In genomic region chr1:26044971-26045711, GRCh38 we compare ENCODE assay signal across 17 cellular contexts. TPM values are rescaled to one million over a fixed set of nuclear protein-coding genes. Genes with fewer than 3 reads are reported as not detected.
DNase-seq lines count a peak whose midpoint lies in the region; ATAC-seq, FAIRE-seq and TF ChIP-seq lines count a peak whose summit lies in the region.
"Had no signal": no experiment of that assay in that cellular context is flagged by ENCODE, and none has a peak within 500 bp of the region (broad histone marks: within the 10 kb centered on the region; RNA-seq: fewer than 3 reads in every experiment).

No MANE protein-coding gene starts in this region.

- H3K4me1 ChIP-seq in H1 (replicated peaks in 1 of 4; ENCODE audit: control insufficient read depth in 3 of 4, insufficient read depth in 4 of 4, low read length in 3 of 4): peaks cover 0 to 8% (median 5%) of the 10 kb centered on the region in 4 experiments; a peak in 3 of 7 replicates
- H3K4me1 ChIP-seq in HepG2 (ENCODE audit: insufficient read depth, low read length): no peaks in the 10 kb centered on the region
- peaks cover 14 to 18% (median 17%) of the 10 kb centered on the region in 4 donors for H3K4me1 ChIP-seq in stomach

- no peak overlapping the region for H3K56ac ChIP-seq in H1 (replicated peaks; ENCODE audit: insufficient read length, low read depth, low read length)

- no peak overlapping the region for H3K14ac ChIP-seq in H1 (ENCODE audit: insufficient read length)

- FAIRE-seq in H1 (lab: Jason Lieb, UNC) (no peak), HepG2 (lab: Jason Lieb, UNC) (no peak)
- FAIRE-seq: GM18507 had no signal

- no peaks in the 10 kb centered on the region for H3K9me3 Mint-ChIP-seq in activated naive CD4-positive, alpha-beta T cell treated with anti-CD3 and anti-CD28 coated beads for 36 hours
- H3K9me3 Mint-ChIP-seq: natural killer cell had no signal

- H3K4me1 Mint-ChIP-seq in activated naive CD4-positive, alpha-beta T cell treated with anti-CD3 and anti-CD28 coated beads for 36 hours (ENCODE audit: low read depth): peaks cover 6% of the 10 kb centered on the region
- H3K4me1 Mint-ChIP-seq: natural killer cell had no signal

- no peak for DNase-seq in activated naive CD4-positive, alpha-beta T cell treated with anti-CD3 and anti-CD28 coated beads for 36 hours
- no peak for DNase-seq in activated naive CD4-positive, alpha-beta T cell treated with Interleukin-2 at 50 U/mL for 16 hours
- DNase-seq in H1 (ENCODE audit: low read depth in 1 of 2, low spot score in 2 of 2): peak in 1 of 2 experiments; percentile 72
- no peak for DNase-seq in HepG2 (ENCODE audit: low spot score)
- no peak for DNase-seq in stomach
- DNase-seq in ureter (ENCODE audit: low spot score): no peak
- no peak for DNase-seq in DMS 273 treated with DMSO at 0.1 percent for 48 hours (lab: John Stamatoyannopoulos, UW)
- DNase-seq: activated CD4-positive, alpha-beta T cell treated with anti-CD3 and anti-CD28 coated beads, Interleukin-2, amount 50 U/mL, for 1 hour; effector CD4-positive, alpha-beta T cell; natural killer cell; NCI-H526 treated with DMSO at 0.1 percent for 48 hours; spleen had no signal

- H2BK120ac ChIP-seq in H1 (replicated peaks; ENCODE audit: low read depth, low read length): no peak overlapping the region

- CTCF ChIA-PET in activated naive CD4-positive, alpha-beta T cell treated with anti-CD3 and anti-CD28 coated beads for 36 hours (lab: Charles Lee): interaction anchor here (1.0 to 1.5 kb wide), 4 partner anchors 9 to 58 kb away, joined by 3 to 5 read pairs (median 4); no protein-coding TSS in a partner anchor
- CTCF ChIA-PET in H1 (lab: Charles Lee; ENCODE audit: partially characterized antibody): interaction anchor here (0.6 to 5.6 kb wide), 8 partner anchors 10 to 149 kb away, joined by 3 to 44 read pairs (median 5); no protein-coding TSS in a partner anchor
- CTCF ChIA-PET in HepG2 (lab: Yijun Ruan, JAX; ENCODE audit: low intra/inter-chr PET ratio, low total read pairs): no interaction called here

- no peak overlapping the region for H3K23ac ChIP-seq in H1 (ENCODE audit: insufficient read length)

- no peak overlapping the region for H3K4ac ChIP-seq in H1 (replicated peaks; ENCODE audit: insufficient read length, low read depth, low read length)

- in situ Hi-C loops in HepG2 (cut with HindIII; ENCODE audit: extremely low pct_ligation_motif_present, low pct_unique_long_range_greater_than_20kb): no loop called here

- no peak overlapping the region for H4K8ac ChIP-seq in H1 (ENCODE audit: extremely low read depth, insufficient read depth, low read length)

- no peak overlapping the region for H3K4me3 Mint-ChIP-seq in activated naive CD4-positive, alpha-beta T cell treated with anti-CD3 and anti-CD28 coated beads for 36 hours
- H3K4me3 Mint-ChIP-seq: natural killer cell had no signal

- intact Hi-C loops in activated naive CD4-positive, alpha-beta T cell treated with anti-CD3 and anti-CD28 coated beads for 36 hours (cut with micrococcal nuclease): no loop called here
- intact Hi-C loops in HepG2 (cut with micrococcal nuclease; ENCODE audit: unreplicated experiment) (no loop called here), stomach (cut with DNase I; ENCODE audit: low total_unique reads) (no loop called here)

- peaks cover 10% of the 10 kb centered on the region; the same call in 1 of the 2 replicates for H3K23me2 ChIP-seq in H1 (ENCODE audit: low read depth, low read length)

- H3K36me3 ChIP-seq in H1 (ENCODE audit: control insufficient read depth in 2 of 4, insufficient read depth in 4 of 4, low read length in 3 of 4): no peaks in the 10 kb centered on the region; a peak in 1 of 8 replicates
- H3K36me3 ChIP-seq in HepG2 (replicated peaks in 1 of 2; ENCODE audit: control insufficient read depth in 1 of 2, insufficient read depth in 2 of 2, low read length in 2 of 2): no peaks in the 10 kb centered on the region
- H3K36me3 ChIP-seq in stomach: no peaks in the 10 kb centered on the region
- H3K36me3 ChIP-seq: spleen had no signal

- H2BK12ac ChIP-seq in H1 (ENCODE audit: low read depth, low read length): no peak overlapping the region; the same call in 1 of the 2 replicates

- no peak overlapping the region for H4K5ac ChIP-seq in H1 (ENCODE audit: insufficient read length, low read depth, low read length)

- H3K4me3 ChIP-seq in H1 (ENCODE audit: extremely low read depth in 1 of 4, insufficient read depth in 2 of 4, low read depth in 3 of 4, low read length in 4 of 4) (peak overlapping the region; percentile 4 to 67 (median 25); a peak in 7 of 8 replicates), HepG2 (replicated peaks in 1 of 3; ENCODE audit: insufficient read depth in 1 of 3, low read depth in 2 of 3, low read length in 3 of 3) (no peak overlapping the region; a peak in 1 of 6 replicates), stomach (peak overlapping the region in 3 of 4 donors; percentile 18 to 39 (median 34))

- H2AFZ ChIP-seq in H1 (ENCODE audit: low read length) (peak overlapping the region; percentile 36; the same call in 1 of the 2 replicates), HepG2 (ENCODE audit: low read length) (no peak overlapping the region)

- H3K9me3 ChIP-seq in H1 (ENCODE audit: insufficient read depth in 2 of 2, low read depth in 1 of 2, low read length in 1 of 2) (no peaks in the 10 kb centered on the region), HepG2 (ENCODE audit: low read length) (no peaks in the 10 kb centered on the region), stomach (no peaks in the 10 kb centered on the region)
- H3K9me3 ChIP-seq: spleen had no signal

- peaks cover 48% of the 10 kb centered on the region for H3K27me3 Mint-ChIP-seq in activated naive CD4-positive, alpha-beta T cell treated with anti-CD3 and anti-CD28 coated beads for 36 hours (ENCODE audit: low read depth)

- H2BK15ac ChIP-seq in H1 (ENCODE audit: low read length): peak overlapping the region; percentile 18; the same call in 1 of the 2 replicates

- peaks cover 31 to 74% (median 60%) of the 10 kb centered on the region in 4 experiments for H3K27me3 ChIP-seq in H1 (replicated peaks in 1 of 4; ENCODE audit: control insufficient read depth in 3 of 4, extremely low read depth in 1 of 4, insufficient read depth in 3 of 4, low read length in 3 of 4)
- H3K27me3 ChIP-seq in HepG2 (ENCODE audit: control insufficient read depth in 1 of 2, insufficient read depth in 2 of 2, low read length in 2 of 2): peaks cover 28 to 79% of the 10 kb centered on the region in 2 experiments
- H3K27me3 ChIP-seq in stomach: peaks cover 15 to 85% (median 65%) of the 10 kb centered on the region in 3 donors

- H3K27ac ChIP-seq in H1 (ENCODE audit: low read depth, low read length) (no peak overlapping the region), HepG2 (ENCODE audit: extremely low read length, insufficient read depth, low read length) (no peak overlapping the region), stomach (no peak overlapping the region)
- H3K27ac ChIP-seq: RWPE1, spleen had no signal

- ATAC-seq in HepG2 (peak; percentile 54), GM18861 (IDR thresholded peaks at IDR 0.05; ENCODE audit: unreplicated experiment) (no peak)
- ATAC-seq: natural killer cell had no signal

- H2BK20ac ChIP-seq in H1 (ENCODE audit: low read length): no peak overlapping the region

- no peak overlapping the region for H2BK5ac ChIP-seq in H1 (ENCODE audit: low read depth, low read length)

- no peak overlapping the region for H2AK5ac ChIP-seq in H1 (ENCODE audit: low read depth, low read length)

- TF ChIP-seq RAD21 in H1 (IDR thresholded peaks at IDR 0.05 in 1 of 2, conservative IDR thresholded peaks at IDR 0.05 in 1 of 2; ENCODE audit: low read depth in 2 of 2, low read length in 2 of 2): no peak
- no peak for TF ChIP-seq RAD21 in HepG2 (CRISPR knock-in tag; IDR thresholded peaks at IDR 0.05)

- H3K18ac ChIP-seq in H1 (ENCODE audit: extremely low read depth, low read length): no peak overlapping the region; the same call in 1 of the 2 replicates

- H3K9ac ChIP-seq in H1 (replicated peaks in 1 of 4; ENCODE audit: extremely low read depth in 1 of 4, low read depth in 3 of 4, low read length in 3 of 4): no peak overlapping the region
- H3K9ac ChIP-seq in HepG2 (ENCODE audit: insufficient read depth, low read depth, low read length): no peak overlapping the region

- no peaks in the 10 kb centered on the region for H3K79me1 ChIP-seq in H1 (ENCODE audit: low read depth, low read length)

- TF ChIP-seq POLR2A in H1 (IDR thresholded peaks at IDR 0.05; ENCODE audit: control extremely low read depth in 1 of 2, low read depth in 2 of 2, low read length in 2 of 2) (no peak), HepG2 (IDR thresholded peaks at IDR 0.05; ENCODE audit: insufficient read depth in 1 of 2, low read depth in 2 of 2, low read length in 2 of 2) (no peak), stomach (IDR thresholded peaks at IDR 0.05) (no peak)

- WGBS in H1 (ENCODE audit: extremely low coverage in 1 of 2, insufficient coverage in 1 of 2, insufficient read length in 1 of 2, insufficient replicate concordance in 2 of 2, low coverage in 1 of 2, low lambda C conversion rate in 2 of 2, missing lambda C conversion rate in 1 of 2), 2 experiments: 56% methylated on average over 19 of the region's 29 CpGs; no CpG with 5 or more reads in 1 of the 2 experiments
- WGBS in HepG2 (ENCODE audit: low lambda C conversion rate): 17% methylated on average over 16 of the region's 29 CpGs
- WGBS in stomach, 5 donors: 33 to 76% (median 34%) methylated on average over 11 to 29 of the region's 29 CpGs

- no TSS peak for BruUV-seq in HepG2 (replicated peaks; lab: Mats Ljungman, UMichigan)

- TF ChIP-seq CTCF in H1 (IDR thresholded peaks at IDR 0.05; ENCODE audit: control extremely low read depth in 1 of 3, insufficient read depth in 1 of 3, low read depth in 1 of 3, low read length in 3 of 3): no peak
- no peak for TF ChIP-seq CTCF in HepG2 (CRISPR knock-in tag; IDR thresholded peaks at IDR 0.05)
- no peak for TF ChIP-seq CTCF in stomach (IDR thresholded peaks at IDR 0.05)

- H3K36me3 Mint-ChIP-seq in activated naive CD4-positive, alpha-beta T cell treated with anti-CD3 and anti-CD28 coated beads for 36 hours (ENCODE audit: low read depth): no peaks in the 10 kb centered on the region
- H3K36me3 Mint-ChIP-seq: natural killer cell had no signal

- peaks cover 2% of the 10 kb centered on the region in 2 experiments for H4K20me1 ChIP-seq in H1 (replicated peaks in 1 of 2; ENCODE audit: control insufficient read depth in 1 of 2, insufficient read depth in 2 of 2, low read length in 2 of 2)
- H4K20me1 ChIP-seq in HepG2 (ENCODE audit: insufficient read depth, low read length): no peaks in the 10 kb centered on the region

- no peaks in the 10 kb centered on the region for H3K79me2 ChIP-seq in H1 (ENCODE audit: control insufficient read depth in 1 of 2, insufficient read depth in 2 of 2, low read length in 2 of 2)
- H3K79me2 ChIP-seq in HepG2 (ENCODE audit: insufficient read depth, low read length): no peaks in the 10 kb centered on the region

- H3K4me2 ChIP-seq in H1 (ENCODE audit: insufficient read depth in 1 of 2, low read depth in 2 of 2, low read length in 2 of 2) (peak overlapping the region; percentile 52 to 72), HepG2 (ENCODE audit: low read depth, low read length) (0 out of 2 replicates have a peak overlapping the region, but pooled peaks have one; percentile 23)

- POLR2A ChIA-PET in H1 (lab: Charles Lee; ENCODE audit: partially characterized antibody): interaction anchor here (1.2 to 3.1 kb wide), 3 partner anchors 9 to 11 kb away, joined by 3 to 11 read pairs (median 10); no protein-coding TSS in a partner anchor
- POLR2A ChIA-PET in HepG2 (lab: Yijun Ruan, JAX): no interaction called here

- H3K27ac Mint-ChIP-seq in activated naive CD4-positive, alpha-beta T cell treated with anti-CD3 and anti-CD28 coated beads for 36 hours: peak overlapping the region; percentile 50
- H3K27ac Mint-ChIP-seq: natural killer cell had no signal

- no peak overlapping the region for H4K91ac ChIP-seq in H1 (replicated peaks; ENCODE audit: insufficient read length, low read length)

- TF ChIP-seq EP300 in H1 (IDR thresholded peaks at IDR 0.05; ENCODE audit: borderline replicate concordance in 1 of 2, low read depth in 2 of 2, low read length in 2 of 2): no peak
- TF ChIP-seq EP300 in HepG2 (IDR thresholded peaks at IDR 0.05; ENCODE audit: low read depth in 2 of 2, low read length in 2 of 2): no peak
- no peak for TF ChIP-seq EP300 in HepG2 (CRISPR knock-in tag; IDR thresholded peaks at IDR 0.05; ENCODE audit: borderline replicate concordance)
- no peak for TF ChIP-seq EP300 in stomach (IDR thresholded peaks at IDR 0.05)

RNA-seq across cellular contexts. Expression of gene SLC30A2, which starts 0.8 kb away (rescaled TPM):
- total RNA-seq in activated naive CD4-positive, alpha-beta T cell treated with anti-CD3 and anti-CD28 coated beads for 36 hours: not detected
- 0.19 TPM in 1 of 2 replicates, not detected in the other for total RNA-seq in H1 (2021; fragmentation: NEBNext Ultra II Directional; extraction: Animal tissue kit (Norgen Biotek cat#: 25700))
- polyA plus RNA-seq in H1 (2011; rRNA removed) (0.76 and 0.78 TPM in 2 replicates), HepG2 (2011; rRNA removed) (not detected in 2 replicates), stomach (under 1 TPM in 2 of 3 donors, not detected in 1; 0.30 to 0.46 TPM)
- polyA plus RNA-seq in H1 (2011; cell fraction: cytosol; rRNA removed): 0.58 TPM
- 0.57 TPM for polyA plus RNA-seq in H1 (2011; cell fraction: nucleus; rRNA removed)
- polyA plus RNA-seq in H1 (2012, experiment 1 of 2): 0.07 to 0.81 TPM (median 0.43 TPM) in 4 replicates
- polyA plus RNA-seq in H1 (2012, experiment 2 of 2): not detected
- polyA plus RNA-seq in H1 (2013, experiment 1 of 2): 0.06 TPM
- polyA plus RNA-seq in H1 (2013, experiment 2 of 2): 0.09 TPM
- polyA minus RNA-seq in H1 (2011; rRNA and poly(A)+ RNA removed): 0.88 TPM in 2 replicates
- polyA minus RNA-seq in H1 (2011; cell fraction: cytosol; rRNA and poly(A)+ RNA removed): not detected
- polyA minus RNA-seq in H1 (2011; cell fraction: nucleus; rRNA and poly(A)+ RNA removed): 0.20 TPM
- total RNA-seq in HepG2 (2016; rRNA removed; fragmentation: Illumina TruSeq; extraction: Trizol) (not detected in 2 replicates), stomach (1 to 10 TPM in 1 of 5 donors, not detected in 4; 2.0 TPM), ureter (20.6 TPM)
- not detected in 2 replicates for total RNA-seq in HepG2 (2016; cell fraction: cytosol; rRNA removed; fragmentation: Illumina TruSeq; extraction: Trizol; ENCODE audit: low read depth)
- total RNA-seq in HepG2 (2016; cell fraction: insoluble cytoplasmic fraction; rRNA removed; fragmentation: Illumina TruSeq; extraction: Trizol): 0.04 TPM in 1 of 2 replicates, not detected in the other
- not detected in 2 replicates for total RNA-seq in HepG2 (2016; cell fraction: membrane; rRNA removed; fragmentation: Illumina TruSeq; extraction: Trizol)
- total RNA-seq in HepG2 (2016; cell fraction: nucleus; rRNA removed; fragmentation: Illumina TruSeq; extraction: Trizol): not detected in 2 replicates
- not detected in 2 replicates for polyA plus RNA-seq in HepG2 (2011; cell fraction: cytosol; rRNA removed)
- polyA plus RNA-seq in HepG2 (2011; cell fraction: nucleus; rRNA removed): not detected in 2 replicates
- not detected in 2 replicates for polyA plus RNA-seq in HepG2 (2012)
- not detected in 2 replicates for polyA plus RNA-seq in HepG2 (2016; cell fraction: cytosol; fragmentation: Illumina TruSeq; extraction: Trizol; ENCODE audit: low read depth)
- not detected in 2 replicates for polyA plus RNA-seq in HepG2 (2016; cell fraction: insoluble cytoplasmic fraction; fragmentation: Illumina TruSeq; extraction: Trizol; ENCODE audit: low read depth)
- not detected in 2 replicates for polyA plus RNA-seq in HepG2 (2016; cell fraction: membrane; fragmentation: Illumina TruSeq; extraction: Trizol; ENCODE audit: low read depth)
- not detected in 2 replicates for polyA plus RNA-seq in HepG2 (2016; cell fraction: nucleus; fragmentation: Illumina TruSeq; extraction: Trizol; ENCODE audit: insufficient read depth, low read depth)
- 0.05 and 0.32 TPM in 2 replicates for polyA minus RNA-seq in HepG2 (2011; rRNA and poly(A)+ RNA removed; ENCODE audit: low replicate concordance)
- polyA minus RNA-seq in HepG2 (2011; cell fraction: cytosol; rRNA and poly(A)+ RNA removed): not detected in 2 replicates
- polyA minus RNA-seq in HepG2 (2011; cell fraction: nucleus; rRNA and poly(A)+ RNA removed): not detected in 2 replicates
- total RNA-seq: fibroblast of villous mesenchyme; natural killer cell; spleen; T-helper 2 cell treated with Interferon-gamma antibody and Interleukin-4, amounts not matched to agents 100 ng/mL and 5 ng/mL, for 36 hours had no signal
- polyA plus RNA-seq: spleen had no signal

RNA-seq across cellular contexts. Expression of gene TRIM63, which starts 22.3 kb away (rescaled TPM):
- total RNA-seq in activated naive CD4-positive, alpha-beta T cell treated with anti-CD3 and anti-CD28 coated beads for 36 hours: under 1 TPM; 0.33 to 0.40 TPM
- total RNA-seq in H1 (2021; fragmentation: NEBNext Ultra II Directional; extraction: Animal tissue kit (Norgen Biotek cat#: 25700)): not detected in 2 replicates
- polyA plus RNA-seq in H1 (2011; rRNA removed) (not detected in 2 replicates), HepG2 (2011; rRNA removed) (not detected in 2 replicates), stomach (1 to 10 TPM in 1 of 3 donors, under 1 TPM in 2; 0.40 to 6.0 (median 0.44) TPM)
- not detected for polyA plus RNA-seq in H1 (2011; cell fraction: cytosol; rRNA removed)
- polyA plus RNA-seq in H1 (2011; cell fraction: nucleus; rRNA removed): not detected
- polyA plus RNA-seq in H1 (2012, experiment 1 of 2): not detected in 4 replicates
- not detected for polyA plus RNA-seq in H1 (2012, experiment 2 of 2)
- polyA plus RNA-seq in H1 (2013, experiment 1 of 2): not detected
- 0.04 TPM for polyA plus RNA-seq in H1 (2013, experiment 2 of 2)
- polyA minus RNA-seq in H1 (2011; rRNA and poly(A)+ RNA removed): not detected in 2 replicates
- polyA minus RNA-seq in H1 (2011; cell fraction: cytosol; rRNA and poly(A)+ RNA removed): not detected
- polyA minus RNA-seq in H1 (2011; cell fraction: nucleus; rRNA and poly(A)+ RNA removed): not detected
- total RNA-seq in HepG2 (2016; rRNA removed; fragmentation: Illumina TruSeq; extraction: Trizol) (not detected in 2 replicates), stomach (under 1 TPM in 1 of 5 donors, not detected in 4; 0.37 TPM), ureter (0.49 TPM)
- total RNA-seq in HepG2 (2016; cell fraction: cytosol; rRNA removed; fragmentation: Illumina TruSeq; extraction: Trizol; ENCODE audit: low read depth): not detected in 2 replicates
- not detected in 2 replicates for total RNA-seq in HepG2 (2016; cell fraction: insoluble cytoplasmic fraction; rRNA removed; fragmentation: Illumina TruSeq; extraction: Trizol)
- total RNA-seq in HepG2 (2016; cell fraction: membrane; rRNA removed; fragmentation: Illumina TruSeq; extraction: Trizol): not detected in 2 replicates
- not detected in 2 replicates for total RNA-seq in HepG2 (2016; cell fraction: nucleus; rRNA removed; fragmentation: Illumina TruSeq; extraction: Trizol)
- polyA plus RNA-seq in HepG2 (2011; cell fraction: cytosol; rRNA removed): not detected in 2 replicates
- not detected in 2 replicates for polyA plus RNA-seq in HepG2 (2011; cell fraction: nucleus; rRNA removed)
- not detected in 2 replicates for polyA plus RNA-seq in HepG2 (2012)
- not detected in 2 replicates for polyA plus RNA-seq in HepG2 (2016; cell fraction: cytosol; fragmentation: Illumina TruSeq; extraction: Trizol; ENCODE audit: low read depth)
- polyA plus RNA-seq in HepG2 (2016; cell fraction: insoluble cytoplasmic fraction; fragmentation: Illumina TruSeq; extraction: Trizol; ENCODE audit: low read depth): not detected in 2 replicates
- polyA plus RNA-seq in HepG2 (2016; cell fraction: membrane; fragmentation: Illumina TruSeq; extraction: Trizol; ENCODE audit: low read depth): not detected in 2 replicates
- polyA plus RNA-seq in HepG2 (2016; cell fraction: nucleus; fragmentation: Illumina TruSeq; extraction: Trizol; ENCODE audit: insufficient read depth, low read depth): not detected in 2 replicates
- not detected in 2 replicates for polyA minus RNA-seq in HepG2 (2011; rRNA and poly(A)+ RNA removed; ENCODE audit: low replicate concordance)
- polyA minus RNA-seq in HepG2 (2011; cell fraction: cytosol; rRNA and poly(A)+ RNA removed): not detected in 2 replicates
- not detected in 2 replicates for polyA minus RNA-seq in HepG2 (2011; cell fraction: nucleus; rRNA and poly(A)+ RNA removed)
- total RNA-seq: fibroblast of villous mesenchyme; natural killer cell; T-helper 2 cell treated with Interferon-gamma antibody and Interleukin-4, amounts not matched to agents 100 ng/mL and 5 ng/mL, for 36 hours had no signal

RNA-seq across cellular contexts. Expression of gene EXTL1, which starts 23.6 kb away (rescaled TPM):
- not detected for total RNA-seq in activated naive CD4-positive, alpha-beta T cell treated with anti-CD3 and anti-CD28 coated beads for 36 hours
- 1.2 and 1.3 TPM in 2 replicates for total RNA-seq in H1 (2021; fragmentation: NEBNext Ultra II Directional; extraction: Animal tissue kit (Norgen Biotek cat#: 25700))
- polyA plus RNA-seq in H1 (2011; rRNA removed): 0.89 and 2.0 TPM in 2 replicates
- polyA plus RNA-seq in H1 (2011; cell fraction: cytosol; rRNA removed): 1.2 TPM
- polyA plus RNA-seq in H1 (2011; cell fraction: nucleus; rRNA removed): 3.4 TPM
- polyA plus RNA-seq in H1 (2012, experiment 1 of 2): 0.34 to 0.88 TPM (median 0.71 TPM) in 4 replicates
- 0.60 TPM for polyA plus RNA-seq in H1 (2012, experiment 2 of 2)
- 0.41 TPM for polyA plus RNA-seq in H1 (2013, experiment 1 of 2)
- polyA plus RNA-seq in H1 (2013, experiment 2 of 2): 0.33 TPM
- polyA minus RNA-seq in H1 (2011; rRNA and poly(A)+ RNA removed): 2.3 and 2.8 TPM in 2 replicates
- not detected for polyA minus RNA-seq in H1 (2011; cell fraction: cytosol; rRNA and poly(A)+ RNA removed)
- polyA minus RNA-seq in H1 (2011; cell fraction: nucleus; rRNA and poly(A)+ RNA removed): 6.6 TPM
- total RNA-seq in HepG2 (2016; rRNA removed; fragmentation: Illumina TruSeq; extraction: Trizol): 0.28 and 0.35 TPM in 2 replicates
- total RNA-seq in HepG2 (2016; cell fraction: cytosol; rRNA removed; fragmentation: Illumina TruSeq; extraction: Trizol; ENCODE audit: low read depth): 0.09 and 0.20 TPM in 2 replicates
- total RNA-seq in HepG2 (2016; cell fraction: insoluble cytoplasmic fraction; rRNA removed; fragmentation: Illumina TruSeq; extraction: Trizol): 0.19 and 0.52 TPM in 2 replicates
- total RNA-seq in HepG2 (2016; cell fraction: membrane; rRNA removed; fragmentation: Illumina TruSeq; extraction: Trizol): 0.19 and 0.48 TPM in 2 replicates
- total RNA-seq in HepG2 (2016; cell fraction: nucleus; rRNA removed; fragmentation: Illumina TruSeq; extraction: Trizol): 0.69 and 0.78 TPM in 2 replicates
- 1.0 and 1.5 TPM in 2 replicates for polyA plus RNA-seq in HepG2 (2011; rRNA removed)
- 0.60 and 0.75 TPM in 2 replicates for polyA plus RNA-seq in HepG2 (2011; cell fraction: cytosol; rRNA removed)
- polyA plus RNA-seq in HepG2 (2011; cell fraction: nucleus; rRNA removed): 4.9 and 5.4 TPM in 2 replicates
- polyA plus RNA-seq in HepG2 (2012): 0.87 and 1.2 TPM in 2 replicates
- 0.07 and 0.11 TPM in 2 replicates for polyA plus RNA-seq in HepG2 (2016; cell fraction: cytosol; fragmentation: Illumina TruSeq; extraction: Trizol; ENCODE audit: low read depth)
- 0.26 and 0.27 TPM in 2 replicates for polyA plus RNA-seq in HepG2 (2016; cell fraction: insoluble cytoplasmic fraction; fragmentation: Illumina TruSeq; extraction: Trizol; ENCODE audit: low read depth)
- 0.18 and 0.20 TPM in 2 replicates for polyA plus RNA-seq in HepG2 (2016; cell fraction: membrane; fragmentation: Illumina TruSeq; extraction: Trizol; ENCODE audit: low read depth)
- polyA plus RNA-seq in HepG2 (2016; cell fraction: nucleus; fragmentation: Illumina TruSeq; extraction: Trizol; ENCODE audit: insufficient read depth, low read depth): 0.52 and 0.65 TPM in 2 replicates
- 0.12 and 2.8 TPM in 2 replicates for polyA minus RNA-seq in HepG2 (2011; rRNA and poly(A)+ RNA removed; ENCODE audit: low replicate concordance)
- polyA minus RNA-seq in HepG2 (2011; cell fraction: cytosol; rRNA and poly(A)+ RNA removed): 0.20 and 0.53 TPM in 2 replicates
- 4.1 and 5.9 TPM in 2 replicates for polyA minus RNA-seq in HepG2 (2011; cell fraction: nucleus; rRNA and poly(A)+ RNA removed)
- total RNA-seq in stomach: 10 to 100 TPM in 1 of 5 donors, under 1 TPM in 1, not detected in 3; 0.18 to 26.3 TPM
- under 1 TPM in 2 of 3 donors, not detected in 1; 0.18 to 0.44 TPM for polyA plus RNA-seq in stomach
- 0.23 TPM for total RNA-seq in ureter
- total RNA-seq: natural killer cell; T-helper 2 cell treated with Interferon-gamma antibody and Interleukin-4, amounts not matched to agents 100 ng/mL and 5 ng/mL, for 36 hours had no signal

RNA-seq across cellular contexts. Expression of gene PAFAH2, which starts 47.3 kb away (rescaled TPM):
- total RNA-seq in activated naive CD4-positive, alpha-beta T cell treated with anti-CD3 and anti-CD28 coated beads for 36 hours: 1 to 10 TPM; 4.7 to 5.2 TPM
- 7.6 and 9.3 TPM in 2 replicates for total RNA-seq in H1 (2021; fragmentation: NEBNext Ultra II Directional; extraction: Animal tissue kit (Norgen Biotek cat#: 25700))
- 7.7 and 15.6 TPM in 2 replicates for polyA plus RNA-seq in H1 (2011; rRNA removed)
- 11.2 TPM for polyA plus RNA-seq in H1 (2011; cell fraction: cytosol; rRNA removed)
- 7.6 TPM for polyA plus RNA-seq in H1 (2011; cell fraction: nucleus; rRNA removed)
- polyA plus RNA-seq in H1 (2012, experiment 1 of 2): 7.8 to 9.2 TPM (median 8.0 TPM) in 4 replicates
- 5.3 TPM for polyA plus RNA-seq in H1 (2012, experiment 2 of 2)
- 4.8 TPM for polyA plus RNA-seq in H1 (2013, experiment 1 of 2)
- 4.5 TPM for polyA plus RNA-seq in H1 (2013, experiment 2 of 2)
- polyA minus RNA-seq in H1 (2011; rRNA and poly(A)+ RNA removed): 12.3 TPM in 2 replicates
- 7.9 TPM for polyA minus RNA-seq in H1 (2011; cell fraction: cytosol; rRNA and poly(A)+ RNA removed)
- 4.5 TPM for polyA minus RNA-seq in H1 (2011; cell fraction: nucleus; rRNA and poly(A)+ RNA removed)
- total RNA-seq in HepG2 (2016; rRNA removed; fragmentation: Illumina TruSeq; extraction: Trizol): 6.9 and 9.2 TPM in 2 replicates
- total RNA-seq in HepG2 (2016; cell fraction: cytosol; rRNA removed; fragmentation: Illumina TruSeq; extraction: Trizol; ENCODE audit: low read depth): 0.51 and 1.6 TPM in 2 replicates
- 6.5 and 8.8 TPM in 2 replicates for total RNA-seq in HepG2 (2016; cell fraction: insoluble cytoplasmic fraction; rRNA removed; fragmentation: Illumina TruSeq; extraction: Trizol)
- total RNA-seq in HepG2 (2016; cell fraction: membrane; rRNA removed; fragmentation: Illumina TruSeq; extraction: Trizol): 2.7 TPM in 2 replicates
- total RNA-seq in HepG2 (2016; cell fraction: nucleus; rRNA removed; fragmentation: Illumina TruSeq; extraction: Trizol): 5.0 and 6.9 TPM in 2 replicates
- polyA plus RNA-seq in HepG2 (2011; rRNA removed): 9.3 and 9.4 TPM in 2 replicates
- polyA plus RNA-seq in HepG2 (2011; cell fraction: cytosol; rRNA removed): 9.1 TPM in 2 replicates
- polyA plus RNA-seq in HepG2 (2011; cell fraction: nucleus; rRNA removed): 5.1 and 5.6 TPM in 2 replicates
- polyA plus RNA-seq in HepG2 (2012): 4.1 and 5.1 TPM in 2 replicates
- polyA plus RNA-seq in HepG2 (2016; cell fraction: cytosol; fragmentation: Illumina TruSeq; extraction: Trizol; ENCODE audit: low read depth): 0.44 and 0.49 TPM in 2 replicates
- polyA plus RNA-seq in HepG2 (2016; cell fraction: insoluble cytoplasmic fraction; fragmentation: Illumina TruSeq; extraction: Trizol; ENCODE audit: low read depth): 7.4 TPM in 2 replicates
- 1.3 and 1.4 TPM in 2 replicates for polyA plus RNA-seq in HepG2 (2016; cell fraction: membrane; fragmentation: Illumina TruSeq; extraction: Trizol; ENCODE audit: low read depth)
- 9.9 and 13.1 TPM in 2 replicates for polyA plus RNA-seq in HepG2 (2016; cell fraction: nucleus; fragmentation: Illumina TruSeq; extraction: Trizol; ENCODE audit: insufficient read depth, low read depth)
- polyA minus RNA-seq in HepG2 (2011; rRNA and poly(A)+ RNA removed; ENCODE audit: low replicate concordance): 8.3 and 14.5 TPM in 2 replicates
- 3.8 and 5.6 TPM in 2 replicates for polyA minus RNA-seq in HepG2 (2011; cell fraction: cytosol; rRNA and poly(A)+ RNA removed)
- polyA minus RNA-seq in HepG2 (2011; cell fraction: nucleus; rRNA and poly(A)+ RNA removed): 7.3 and 13.0 TPM in 2 replicates
- 10 to 100 TPM in 3 of 5 donors, 1 to 10 TPM in 1, under 1 TPM in 1; 0.58 to 25.5 (median 14.9) TPM for total RNA-seq in stomach
- polyA plus RNA-seq in stomach: 10 to 100 TPM in 2 of 3 donors, 1 to 10 TPM in 1; 6.5 to 13.3 (median 12.8) TPM
- 12.3 TPM for total RNA-seq in ureter

Comparison
In these comparisons a context has a peak if more than half of its experiments do, and no peak if none do; other contexts are left out.
1. H3K4me3 ChIP-seq: peak in H1 (4 of 4) and stomach (3 of 4); none in HepG2 (0 of 3).